Comparison of ENCODE assay signal across 17 cellular contexts in genomic region chr17:44280383-44280782, GRCh38. TPM values are rescaled to one million over a fixed set of nuclear protein-coding genes. Genes with fewer than 3 reads are reported as not detected.
DNase-seq lines count a peak whose midpoint lies in the region; ATAC-seq and TF ChIP-seq lines count a peak whose summit lies in the region.
"Had no signal": no experiment of that assay in that cellular context is flagged by ENCODE, and none has a peak within 500 bp of the region (broad histone marks: within the 10 kb centered on the region; RNA-seq: fewer than 3 reads in every experiment).

No MANE protein-coding gene starts in this region.

- peaks cover 17% of the 10 kb centered on the region for H3K4me1 Mint-ChIP-seq in Calu3 (ENCODE audit: low read depth, unreplicated experiment)
- H3K4me1 Mint-ChIP-seq in glutamatergic neuron (ENCODE audit: low read depth, unreplicated experiment): no peaks in the 10 kb centered on the region
- peaks cover 1% of the 10 kb centered on the region for H3K4me1 Mint-ChIP-seq in progenitor cell of endocrine pancreas (ENCODE audit: low read depth)

- H3K27me3 ChIP-seq in RWPE2 (ENCODE audit: insufficient read depth, poor library complexity, severe bottlenecking) (no peaks in the 10 kb centered on the region), sigmoid colon (no peaks in the 10 kb centered on the region)

- no peak for TF ChIP-seq CTCF in Calu3 (IDR thresholded peaks at IDR 0.05; ENCODE audit: unreplicated experiment)
- no peak for TF ChIP-seq CTCF in RWPE2 (IDR thresholded peaks at IDR 0.05; ENCODE audit: poor library complexity, severe bottlenecking)
- no peak for TF ChIP-seq CTCF in glutamatergic neuron (IDR thresholded peaks at IDR 0.05; ENCODE audit: partially characterized antibody, unreplicated experiment)
- TF ChIP-seq CTCF in progenitor cell of endocrine pancreas (IDR thresholded peaks at IDR 0.05; ENCODE audit: unreplicated experiment): no peak
- no peak for TF ChIP-seq CTCF in sigmoid colon (IDR thresholded peaks at IDR 0.05)

- no peak for DNase-seq in Calu3
- DNase-seq in RWPE2 (ENCODE audit: low spot score): no peak
- no peak for DNase-seq in glutamatergic neuron
- DNase-seq in progenitor cell of endocrine pancreas (ENCODE audit: low spot score, unreplicated experiment): no peak
- DNase-seq in dedifferentiated amniotic fluid mesenchymal stem cell (ENCODE audit: extremely low spot score): no peak
- DNase-seq in NCI-H1092 treated with DMSO at 0.1 percent for 48 hours (lab: John Stamatoyannopoulos, UW): no peak
- no peak for DNase-seq in sigmoid colon
- DNase-seq: activated T-cell treated with anti-CD3 and anti-CD28 coated beads for 4 hours, Karpas-422, NCI-H1436, NCI-H446 had no signal

- no peak for TF ChIP-seq EP300 in sigmoid colon (IDR thresholded peaks at IDR 0.05)

- H3K4me3 Mint-ChIP-seq in Calu3 (ENCODE audit: low read depth, unreplicated experiment) (no peak overlapping the region), glutamatergic neuron (ENCODE audit: unreplicated experiment) (no peak overlapping the region), progenitor cell of endocrine pancreas (ENCODE audit: low read depth) (no peak overlapping the region)
- H3K4me3 Mint-ChIP-seq: activated CD4-positive, alpha-beta T cell treated with anti-CD3 and anti-CD28 coated beads for 36 hours; nephron progenitor cell had no signal

- intact Hi-C loops in Calu3 (cut with micrococcal nuclease; ENCODE audit: unreplicated experiment) (no loop called here), sigmoid colon (cut with DNase I) (no loop called here)

- no TSS peak for BruUV-seq in Calu3 (replicated peaks; lab: Mats Ljungman, UMichigan)

- H3K9me3 ChIP-seq in RWPE2 (ENCODE audit: severe bottlenecking): no peaks in the 10 kb centered on the region
- no peaks in the 10 kb centered on the region for H3K9me3 ChIP-seq in sigmoid colon

- peaks cover 6% of the 10 kb centered on the region for H3K4me1 ChIP-seq in RWPE2 (ENCODE audit: insufficient read depth, poor library complexity, severe bottlenecking)
- H3K4me1 ChIP-seq in sigmoid colon: peaks cover 0 to 10% (median 5%) of the 10 kb centered on the region in 4 donors

- no peaks in the 10 kb centered on the region for H3K36me3 ChIP-seq in RWPE2 (ENCODE audit: low read depth)
- no peaks in the 10 kb centered on the region for H3K36me3 ChIP-seq in sigmoid colon

- H3K4me3 ChIP-seq in RWPE2 (ENCODE audit: severe bottlenecking) (no peak overlapping the region), sigmoid colon (no peak overlapping the region)
- H3K4me3 ChIP-seq: skin epidermis had no signal

- H3K27ac ChIP-seq in RWPE2 (ENCODE audit: poor library complexity, severe bottlenecking): no peak overlapping the region
- H3K27ac ChIP-seq in sigmoid colon: peak overlapping the region in 1 of 4 donors; percentile 3

- CTCF ChIA-PET in Calu3 (lab: Charles Lee): interaction anchor here (1.0 kb wide), 1 partner anchor 59 kb away, joined by 3 read pairs; no protein-coding TSS in a partner anchor

- TF ChIP-seq POLR2A in sigmoid colon (IDR thresholded peaks at IDR 0.05): no peak

- H3K27me3 Mint-ChIP-seq in Calu3 (ENCODE audit: unreplicated experiment) (peaks cover 5% of the 10 kb centered on the region), glutamatergic neuron (ENCODE audit: unreplicated experiment) (no peaks in the 10 kb centered on the region), progenitor cell of endocrine pancreas (peaks cover 12% of the 10 kb centered on the region)

- H3K9me3 Mint-ChIP-seq in Calu3 (ENCODE audit: low read depth, unreplicated experiment) (no peaks in the 10 kb centered on the region), glutamatergic neuron (ENCODE audit: unreplicated experiment) (peaks cover 4% of the 10 kb centered on the region), progenitor cell of endocrine pancreas (ENCODE audit: low read depth) (no peaks in the 10 kb centered on the region)
- H3K9me3 Mint-ChIP-seq: activated naive CD4-positive, alpha-beta T cell treated with anti-CD3 and anti-CD28 coated beads, Interleukin-2, amount 50 U/mL, for 72 hours; nephron progenitor cell had no signal

- WGBS in sigmoid colon, 2 donors: 75 to 80% methylated on average over 11 of the region's 11 CpGs

- H3K27ac Mint-ChIP-seq in Calu3 (ENCODE audit: unreplicated experiment) (peak overlapping the region; percentile 71), glutamatergic neuron (ENCODE audit: unreplicated experiment) (peak overlapping the region; percentile 52), progenitor cell of endocrine pancreas (peak overlapping the region; percentile 23)
- H3K27ac Mint-ChIP-seq: activated CD4-positive, alpha-beta T cell treated with anti-CD3 and anti-CD28 coated beads for 36 hours; nephron progenitor cell had no signal

- H3K36me3 Mint-ChIP-seq in Calu3 (ENCODE audit: insufficient read depth, unreplicated experiment) (no peaks in the 10 kb centered on the region), glutamatergic neuron (ENCODE audit: unreplicated experiment) (no peaks in the 10 kb centered on the region), progenitor cell of endocrine pancreas (ENCODE audit: insufficient read depth) (no peaks in the 10 kb centered on the region)
- H3K36me3 Mint-ChIP-seq: activated naive CD4-positive, alpha-beta T cell treated with anti-CD3 and anti-CD28 coated beads, Interleukin-2, amount 50 U/mL, for 72 hours had no signal

- ATAC-seq in RWPE2 (ENCODE audit: low read depth): peak; percentile 9; the same call in 1 of the 3 replicates
- ATAC-seq in HG03442 (IDR thresholded peaks at IDR 0.05; ENCODE audit: unreplicated experiment): no peak

RNA-seq across cellular contexts. Expression of gene SLC4A1, which starts 12.4 kb away (rescaled TPM):
- not detected in 2 replicates for total RNA-seq in Calu3 (2022)
- total RNA-seq in glutamatergic neuron (ENCODE audit: unreplicated experiment): not detected
- not detected in 2 replicates for total RNA-seq in progenitor cell of endocrine pancreas
- under 1 TPM in 1 of 4 donors, not detected in 3; under 0.01 TPM for total RNA-seq in sigmoid colon
- polyA plus RNA-seq in sigmoid colon: under 1 TPM in 1 of 3 donors, not detected in 2; 0.23 TPM
- total RNA-seq: activated CD4-positive, alpha-beta T cell treated with anti-CD3 and anti-CD28 coated beads for 36 hours; activated naive CD4-positive, alpha-beta T cell treated with anti-CD3 and anti-CD28 coated beads, Interleukin-2, amount 50 U/mL, for 72 hours; T-helper 1 cell treated with Interleukin-12 subunit alpha and Interleukin-12 subunit beta and Interleukin-4 antibody, amounts not matched to agents 30 ng/mL and 1 ng/mL, for 36 hours had no signal

RNA-seq across cellular contexts. Expression of gene RUNDC3A, which starts 28.0 kb away (rescaled TPM):
- total RNA-seq in Calu3 (2022): 0.86 and 1.2 TPM in 2 replicates
- 282 TPM for total RNA-seq in glutamatergic neuron (ENCODE audit: unreplicated experiment)
- total RNA-seq in progenitor cell of endocrine pancreas: 8.4 and 9.3 TPM in 2 replicates
- 10 to 100 TPM in 1 of 4 donors, 1 to 10 TPM in 3; 1.2 to 10.5 (median 6.0) TPM for total RNA-seq in sigmoid colon
- polyA plus RNA-seq in sigmoid colon: 1 to 10 TPM in 2 of 3 donors, under 1 TPM in 1; 0.46 to 2.5 (median 1.2) TPM

RNA-seq across cellular contexts. Expression of gene SLC25A39, which starts 44.2 kb away (rescaled TPM):
- 271 and 297 TPM in 2 replicates for total RNA-seq in Calu3 (2022)
- total RNA-seq in glutamatergic neuron (ENCODE audit: unreplicated experiment): 104 TPM
- total RNA-seq in progenitor cell of endocrine pancreas: 129 and 139 TPM in 2 replicates
- 10 to 100 TPM; 39.0 to 51.8 (median 43.3) TPM for total RNA-seq in sigmoid colon
- 100 to 1,000 TPM; 121 to 163 (median 136) TPM for polyA plus RNA-seq in sigmoid colon

Comparison
In these comparisons a context has a peak if more than half of its experiments do, and no peak if none do; other contexts are left out.
1. RNA of gene RUNDC3A, which starts 28.0 kb away (total RNA-seq): 282 TPM in glutamatergic neuron (single experiment); 8.4 to 9.3 TPM in progenitor cell of endocrine pancreas, 1.2 to 10.5 TPM in sigmoid colon and 0.86 to 1.2 TPM in Calu3; every median in the first group is over 10 times any median in the second.
2. Peak in every context shown above with its lines, with median percentiles within 50 percentile points of each other: H3K27ac Mint-ChIP-seq.